ENCODE assay signal across 1 cellular context in the genomic region with DNA sequence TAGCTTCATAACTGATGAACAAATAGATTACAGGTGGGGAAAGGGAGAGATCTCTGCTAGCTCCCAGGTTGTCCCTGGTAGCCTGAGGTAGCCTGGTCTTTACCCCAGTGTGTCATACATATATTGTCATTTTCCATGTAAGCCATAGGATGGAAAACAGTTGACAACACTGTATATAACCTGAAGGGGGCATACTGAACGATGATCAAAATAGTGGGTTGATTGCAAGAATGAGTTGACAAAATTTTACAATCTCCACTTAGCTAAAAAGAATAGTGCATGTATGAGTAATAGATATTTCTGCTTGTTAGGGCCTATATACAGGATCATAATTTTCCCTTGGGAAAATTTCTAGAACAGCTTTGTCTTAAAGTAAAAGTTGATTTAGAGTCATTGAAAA.
TF ChIP-seq lines count a peak whose summit lies in the region.

No MANE protein-coding gene starts in this region.

TF ChIP-seq in SK-N-SH, 30 proteins besides CTCF, POLR2A, EP300 and RAD21 (continued from another document):
- TF ChIP-seq, protein P1, sequence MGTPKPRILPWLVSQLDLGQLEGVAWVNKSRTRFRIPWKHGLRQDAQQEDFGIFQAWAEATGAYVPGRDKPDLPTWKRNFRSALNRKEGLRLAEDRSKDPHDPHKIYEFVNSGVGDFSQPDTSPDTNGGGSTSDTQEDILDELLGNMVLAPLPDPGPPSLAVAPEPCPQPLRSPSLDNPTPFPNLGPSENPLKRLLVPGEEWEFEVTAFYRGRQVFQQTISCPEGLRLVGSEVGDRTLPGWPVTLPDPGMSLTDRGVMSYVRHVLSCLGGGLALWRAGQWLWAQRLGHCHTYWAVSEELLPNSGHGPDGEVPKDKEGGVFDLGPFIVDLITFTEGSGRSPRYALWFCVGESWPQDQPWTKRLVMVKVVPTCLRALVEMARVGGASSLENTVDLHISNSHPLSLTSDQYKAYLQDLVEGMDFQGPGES (IDR thresholded peaks at IDR 0.05; ENCODE audit: low read depth, low read length): no peak
- no peak for TF ChIP-seq GATA2 (CRISPR knock-in tag; IDR thresholded peaks at IDR 0.05)
